14 cellular contexts compared by ENCODE assay signal in genomic region chr5:8686707-8687106, GRCh38.
DNase-seq lines count a peak whose midpoint lies in the region; ATAC-seq and TF ChIP-seq lines count a peak whose summit lies in the region.
"Had no signal": no experiment of that assay in that cellular context is flagged by ENCODE, and none has a peak within 500 bp of the region (broad histone marks: within the 10 kb centered on the region; RNA-seq: fewer than 3 reads in every experiment).

No MANE protein-coding gene starts in this region.

- no peaks in the 10 kb centered on the region for H3K27me3 ChIP-seq in IMR-90 (ENCODE audit: control insufficient read depth, insufficient read depth, low read length)
- no peaks in the 10 kb centered on the region for H3K27me3 ChIP-seq in thoracic aorta (replicated peaks; ENCODE audit: insufficient read depth)

- no peak overlapping the region for H4K8ac ChIP-seq in IMR-90 (ENCODE audit: low read depth in 2 of 2, low read length in 2 of 2)

- CTCF ChIA-PET in IMR-90 (lab: Yijun Ruan, JAX): no interaction called here

- no peak overlapping the region for H3K4me3 Mint-ChIP-seq in glutamatergic neuron (ENCODE audit: unreplicated experiment)
- H3K4me3 Mint-ChIP-seq: activated naive CD8-positive, alpha-beta T cell treated with anti-CD3 and anti-CD28 coated beads, Interleukin-2, amount 10 ng/mL, durations not matched to agents 7 days and 5 days; activated T-cell treated with anti-CD3 and anti-CD28 coated beads, Interleukin-2, amount 50 U/mL, for 72 hours; naive thymus-derived CD4-positive, alpha-beta T cell had no signal

- no peak overlapping the region for H3K9ac ChIP-seq in IMR-90 (ENCODE audit: low read depth, low read length)

- no peaks in the 10 kb centered on the region for H4K20me1 ChIP-seq in IMR-90 (ENCODE audit: insufficient read depth, low read length)

- H2BK120ac ChIP-seq in IMR-90 (ENCODE audit: low read depth, low read length): no peak overlapping the region

- no peak overlapping the region for H2AFZ ChIP-seq in IMR-90 (replicated peaks; ENCODE audit: low read length, poor library complexity)

- H3K4me1 ChIP-seq in IMR-90 (ENCODE audit: control insufficient read depth, insufficient read depth, low read length): peaks cover 2% of the 10 kb centered on the region; the same call in 1 of the 2 replicates
- H3K4me1 ChIP-seq in thoracic aorta (ENCODE audit: control insufficient read depth in 1 of 2, low read depth in 2 of 2): peaks cover 3 to 20% of the 10 kb centered on the region in 2 donors
- H3K4me1 ChIP-seq: prostate gland had no signal

- no peaks in the 10 kb centered on the region for H3K9me1 ChIP-seq in IMR-90 (ENCODE audit: insufficient read depth, low read length)

- no peak overlapping the region for H3K4me2 ChIP-seq in IMR-90 (ENCODE audit: low read depth, low read length)

- H2BK5ac ChIP-seq in IMR-90 (ENCODE audit: low read depth, low read length, poor library complexity, severe bottlenecking): no peak overlapping the region

- ATAC-seq in IMR-90 (ENCODE audit: low read depth) (peak; percentile 40), thoracic aorta (ENCODE audit: insufficient number of reproducible peaks, low FRiP score, low read depth) (peak; percentile 99), GM21381 (IDR thresholded peaks at IDR 0.05; ENCODE audit: unreplicated experiment) (no peak), GM19452 (IDR thresholded peaks at IDR 0.05; ENCODE audit: unreplicated experiment) (no peak)
- ATAC-seq: activated T-cell treated with anti-CD3 and anti-CD28 coated beads, Interleukin-2, amount 50 U/mL, for 72 hours; naive thymus-derived CD4-positive, alpha-beta T cell had no signal

- H3K14ac ChIP-seq in IMR-90 (replicated peaks; ENCODE audit: low read depth, low read length): no peak overlapping the region

- H3K9me3 ChIP-seq in IMR-90 (ENCODE audit: control insufficient read depth, insufficient read depth, low read length) (no peaks in the 10 kb centered on the region), thoracic aorta (no peaks in the 10 kb centered on the region)
- H3K9me3 ChIP-seq: prostate gland had no signal

- H3K18ac ChIP-seq in IMR-90 (ENCODE audit: low read depth, low read length): no peak overlapping the region

- no peak overlapping the region for H2AK5ac ChIP-seq in IMR-90 (ENCODE audit: low read depth, low read length)

- peaks cover 26% of the 10 kb centered on the region for H3K4me1 Mint-ChIP-seq in glutamatergic neuron (ENCODE audit: low read depth, unreplicated experiment)
- H3K4me1 Mint-ChIP-seq: activated naive CD8-positive, alpha-beta T cell treated with anti-CD3 and anti-CD28 coated beads, Interleukin-2, amount 10 ng/mL, durations not matched to agents 7 days and 5 days; naive thymus-derived CD4-positive, alpha-beta T cell had no signal

- no peak overlapping the region for H3K4ac ChIP-seq in IMR-90 (ENCODE audit: low read depth, low read length)

- H4K91ac ChIP-seq in IMR-90 (ENCODE audit: insufficient read depth, low read depth, low read length): no peak overlapping the region

- no peaks in the 10 kb centered on the region for H3K9me3 Mint-ChIP-seq in glutamatergic neuron (ENCODE audit: unreplicated experiment)
- H3K9me3 Mint-ChIP-seq: activated naive CD8-positive, alpha-beta T cell treated with anti-CD3 and anti-CD28 coated beads, Interleukin-2, amount 10 ng/mL, durations not matched to agents 7 days and 5 days had no signal

- no CpG with 5 or more reads among the region's 2 CpGs for WGBS in IMR-90 (ENCODE audit: extremely low coverage in 2 of 2, insufficient read length in 1 of 2), 2 experiments

- H2AK9ac ChIP-seq in IMR-90 (replicated peaks; ENCODE audit: low read depth, low read length, poor library complexity): no peak overlapping the region

- H2BK15ac ChIP-seq in IMR-90 (ENCODE audit: low read depth, low read length): no peak overlapping the region

- H3K56ac ChIP-seq in IMR-90 (ENCODE audit: extremely low read depth, insufficient read depth, low read length): no peak overlapping the region

- no peak overlapping the region for H3K23ac ChIP-seq in IMR-90 (ENCODE audit: low read depth, low read length)

- H3K79me1 ChIP-seq in IMR-90 (ENCODE audit: low read depth in 1 of 2, low read length in 2 of 2): no peaks in the 10 kb centered on the region

- intact Hi-C loops in IMR-90 (cut with micrococcal nuclease): no loop called here

- H3K27ac ChIP-seq in IMR-90 (ENCODE audit: insufficient read depth, low read length) (no peak overlapping the region), thoracic aorta (peak overlapping the region; percentile 22 to 24)
- H3K27ac ChIP-seq: C4-2B, prostate gland had no signal

- peak overlapping the region; percentile 59 for H3K27ac Mint-ChIP-seq in glutamatergic neuron (ENCODE audit: unreplicated experiment)
- H3K27ac Mint-ChIP-seq: activated naive CD8-positive, alpha-beta T cell treated with anti-CD3 and anti-CD28 coated beads, Interleukin-2, amount 10 ng/mL, durations not matched to agents 7 days and 5 days; activated T-cell treated with anti-CD3 and anti-CD28 coated beads, Interleukin-2, amount 50 U/mL, for 72 hours; naive thymus-derived CD4-positive, alpha-beta T cell had no signal

- POLR2A ChIA-PET in IMR-90 (lab: Charles Lee; ENCODE audit: unreplicated experiment): no interaction called here

- DNase-seq in IMR-90 (peak; percentile 47), astrocyte of the spinal cord (ENCODE audit: low read depth, low spot score) (peak; percentile 15), glutamatergic neuron (no peak), thoracic aorta (ENCODE audit: low spot score) (no peak), NCI-H510A (lab: John Stamatoyannopoulos, UW) (no peak)
- DNase-seq: activated naive CD8-positive, alpha-beta T cell treated with anti-CD3 and anti-CD28 coated beads, Interleukin-2, amount 10 ng/mL, durations not matched to agents 7 days and 5 days; activated T-cell treated with anti-CD3 and anti-CD28 coated beads, Interleukin-2, amount 50 U/mL, for 72 hours; DMS79 treated with DMSO at 0.1 percent for 48 hours; naive thymus-derived CD4-positive, alpha-beta T cell; NCI-H2029 treated with DMSO at 0.1 percent for 48 hours had no signal

- H3K27me3 Mint-ChIP-seq in glutamatergic neuron (ENCODE audit: unreplicated experiment): no peaks in the 10 kb centered on the region
- H3K27me3 Mint-ChIP-seq: activated naive CD8-positive, alpha-beta T cell treated with anti-CD3 and anti-CD28 coated beads, Interleukin-2, amount 10 ng/mL, durations not matched to agents 7 days and 5 days; naive thymus-derived CD4-positive, alpha-beta T cell had no signal

- no peak overlapping the region for H4K5ac ChIP-seq in IMR-90 (ENCODE audit: low read depth, low read length)

- H2BK20ac ChIP-seq in IMR-90 (ENCODE audit: low read depth, low read length): no peak overlapping the region

- no peak for TF ChIP-seq RAD21 in IMR-90 (IDR thresholded peaks at IDR 0.05; ENCODE audit: low read length)

- BruUV-seq in IMR-90 (replicated peaks; lab: Mats Ljungman, UMichigan): no TSS peak

- in situ Hi-C loops in IMR-90 (cut with MboI; ENCODE audit: low sequenced_read_pairs): no loop called here
- in situ Hi-C loops in astrocyte of the spinal cord (cut with HindIII; ENCODE audit: low sequenced_read_pairs): no loop called here

- H3K36me3 ChIP-seq in IMR-90 (ENCODE audit: control insufficient read depth, insufficient read depth, low read length): no peaks in the 10 kb centered on the region
- no peaks in the 10 kb centered on the region for H3K36me3 ChIP-seq in thoracic aorta
- H3K36me3 ChIP-seq: prostate gland had no signal

- no peaks in the 10 kb centered on the region for H3K36me3 Mint-ChIP-seq in glutamatergic neuron (ENCODE audit: unreplicated experiment)
- H3K36me3 Mint-ChIP-seq: activated naive CD8-positive, alpha-beta T cell treated with anti-CD3 and anti-CD28 coated beads, Interleukin-2, amount 10 ng/mL, durations not matched to agents 7 days and 5 days; naive thymus-derived CD4-positive, alpha-beta T cell had no signal

- TF ChIP-seq CTCF in IMR-90 (conservative IDR thresholded peaks at IDR 0.05; ENCODE audit: low read depth, low read length) (no peak), astrocyte of the spinal cord (IDR thresholded peaks at IDR 0.05; ENCODE audit: low read depth, low read length) (no peak), glutamatergic neuron (IDR thresholded peaks at IDR 0.05; ENCODE audit: partially characterized antibody, unreplicated experiment) (no peak), thoracic aorta (IDR thresholded peaks at IDR 0.05) (no peak)

- H3K4me3 ChIP-seq in IMR-90 (ENCODE audit: insufficient read depth, low read depth, low read length) (no peak overlapping the region), astrocyte of the spinal cord (ENCODE audit: low read depth, low read length) (no peak overlapping the region), thoracic aorta (peak overlapping the region; percentile 55)
- H3K4me3 ChIP-seq: prostate gland had no signal

- no peak for TF ChIP-seq POLR2A in IMR-90 (IDR thresholded peaks at IDR 0.05; ENCODE audit: low read depth, low read length)

- dilution Hi-C loops in IMR-90 (cut with HindIII; ENCODE audit: low sequenced_read_pairs, unreplicated experiment): no loop called here

TF ChIP-seq in IMR-90, 13 proteins besides CTCF, POLR2A, EP300 and RAD21 (continues in another document):
- no peak for TF ChIP-seq CHD1 (IDR thresholded peaks at IDR 0.05; ENCODE audit: low read depth, low read length)
- no peak for TF ChIP-seq NFE2L2 (IDR thresholded peaks at IDR 0.05; ENCODE audit: low read depth, low read length)
- TF ChIP-seq ELK1 (IDR thresholded peaks at IDR 0.05; ENCODE audit: borderline replicate concordance, low read depth, low read length): no peak
- TF ChIP-seq, protein P1, sequence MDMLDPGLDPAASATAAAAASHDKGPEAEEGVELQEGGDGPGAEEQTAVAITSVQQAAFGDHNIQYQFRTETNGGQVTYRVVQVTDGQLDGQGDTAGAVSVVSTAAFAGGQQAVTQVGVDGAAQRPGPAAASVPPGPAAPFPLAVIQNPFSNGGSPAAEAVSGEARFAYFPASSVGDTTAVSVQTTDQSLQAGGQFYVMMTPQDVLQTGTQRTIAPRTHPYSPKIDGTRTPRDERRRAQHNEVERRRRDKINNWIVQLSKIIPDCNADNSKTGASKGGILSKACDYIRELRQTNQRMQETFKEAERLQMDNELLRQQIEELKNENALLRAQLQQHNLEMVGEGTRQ (IDR thresholded peaks at IDR 0.05; ENCODE audit: low read depth, low read length): no peak
- TF ChIP-seq BHLHE40 (IDR thresholded peaks at IDR 0.05; ENCODE audit: low read depth, low read length): no peak
- TF ChIP-seq MAFK (IDR thresholded peaks at IDR 0.05; ENCODE audit: low read depth, low read length): no peak
- no peak for TF ChIP-seq FOS (IDR thresholded peaks at IDR 0.05; ENCODE audit: low read depth, low read length)
- TF ChIP-seq CEBPB (IDR thresholded peaks at IDR 0.05; ENCODE audit: low read depth, low read length): no peak

Comparison
In these comparisons a context has a peak if more than half of its experiments do, and no peak if none do; other contexts are left out.
1. ATAC-seq: peak in IMR-90 (single experiment) and thoracic aorta (single experiment); none in GM21381 (single experiment) and GM19452 (single experiment).
2. DNase-seq: peak in IMR-90 (single experiment) and astrocyte of the spinal cord (single experiment); none in glutamatergic neuron (single experiment), thoracic aorta (single experiment) and NCI-H510A (single experiment).